ENCODE assay signal across 14 cellular contexts in genomic region chr3:5126586-5126985, GRCh38. TPM values are rescaled to one million over a fixed set of nuclear protein-coding genes. Genes with fewer than 3 reads are reported as not detected.
A peak's percentile ranks its signal among the peaks of the same experiment; 100 is the strongest.
DNase-seq lines count a peak whose midpoint lies in the region; ATAC-seq and TF ChIP-seq lines count a peak whose summit lies in the region.
"Had no signal": no experiment of that assay in that cellular context is flagged by ENCODE, and none has a peak within 500 bp of the region (broad histone marks: within the 10 kb centered on the region; RNA-seq: fewer than 3 reads in every experiment).

No MANE protein-coding gene starts in this region.

- H3F3A ChIP-seq in SK-N-SH (replicated peaks; ENCODE audit: insufficient read depth) = no peaks in the 10 kb centered on the region

- no peak overlapping the region for H3K9ac ChIP-seq in SK-N-SH

- no peaks in the 10 kb centered on the region for H3K9me3 Mint-ChIP-seq in stimulated activated naive CD8-positive, alpha-beta T cell treated with anti-CD3 and anti-CD28 coated beads, Interleukin-15, Interleukin-2, amounts not matched to agents 100 ng/mL and 50 ng/mL, for 24 hours

- CTCF ChIA-PET in SK-N-SH (lab: Yijun Ruan, JAX) = no interaction called here

- no peaks in the 10 kb centered on the region for H3K27me3 ChIP-seq in SK-N-SH (ENCODE audit: insufficient read depth)
- H3K27me3 ChIP-seq: BE2C, body of pancreas, uterus had no signal

- H3K9me2 ChIP-seq in SK-N-SH = no peaks in the 10 kb centered on the region

- H3K4me1 ChIP-seq in SK-N-SH (ENCODE audit: control insufficient read depth in 1 of 2, insufficient read depth in 2 of 2, low read depth in 1 of 2, low read length in 1 of 2) = peaks cover 7 to 8% of the 10 kb centered on the region in 2 experiments; a peak in 3 of 4 replicates
- H3K4me1 ChIP-seq: BE2C had no signal

- no peak for TF ChIP-seq EP300 in SK-N-SH (IDR thresholded peaks at IDR 0.05; ENCODE audit: borderline replicate concordance in 1 of 2, low read depth in 1 of 2, low read length in 1 of 2)

- peaks cover 95% of the 10 kb centered on the region for H3K79me2 ChIP-seq in SK-N-SH (ENCODE audit: insufficient read depth)

- TF ChIP-seq RAD21 in SK-N-SH (IDR thresholded peaks at IDR 0.05; ENCODE audit: low read length) = no peak

- peaks cover 3 to 10% of the 10 kb centered on the region in 2 experiments for H3K36me3 ChIP-seq in SK-N-SH (replicated peaks in 1 of 2; ENCODE audit: control insufficient read depth in 1 of 2, insufficient read depth in 2 of 2, low read length in 1 of 2)
- H3K36me3 ChIP-seq: BE2C, uterus had no signal

- peaks cover 69% of the 10 kb centered on the region for H4K20me1 ChIP-seq in SK-N-SH (ENCODE audit: insufficient read depth)

- H3K4me3 Mint-ChIP-seq in stimulated activated naive CD8-positive, alpha-beta T cell treated with anti-CD3 and anti-CD28 coated beads, Interleukin-15, Interleukin-2, amounts not matched to agents 100 ng/mL and 50 ng/mL, for 24 hours = no peak overlapping the region
- H3K4me3 Mint-ChIP-seq: activated CD8-positive, alpha-beta memory T cell treated with anti-CD3 and anti-CD28 coated beads, Interleukin-2, amount 10 ng/mL, durations not matched to agents 7 days and 5 days had no signal

- H3K27ac ChIP-seq in SK-N-SH (ENCODE audit: low read depth in 2 of 2, low read length in 1 of 2) = no peak overlapping the region
- H3K27ac ChIP-seq: uterus had no signal

- H3K4me1 Mint-ChIP-seq in stimulated activated naive CD8-positive, alpha-beta T cell treated with anti-CD3 and anti-CD28 coated beads, Interleukin-15, Interleukin-2, amounts not matched to agents 100 ng/mL and 50 ng/mL, for 24 hours (ENCODE audit: low read depth) = peaks cover 56% of the 10 kb centered on the region

- H3K9me3 ChIP-seq in SK-N-SH = no peaks in the 10 kb centered on the region
- H3K9me3 ChIP-seq: BE2C, body of pancreas, uterus had no signal

- no peak overlapping the region for H2AFZ ChIP-seq in SK-N-SH (ENCODE audit: low read depth)

- no peak overlapping the region for H3K4me3 ChIP-seq in SK-N-SH (ENCODE audit: low read depth in 2 of 2, low read length in 1 of 2)
- H3K4me3 ChIP-seq in fibroblast of mammary gland (ENCODE audit: control insufficient read depth, low read depth, low read length) = no peak overlapping the region
- H3K4me3 ChIP-seq: body of pancreas, uterus had no signal

- POLR2A ChIA-PET in SK-N-SH (lab: Yijun Ruan, JAX) = no interaction called here

- DNase-seq in stimulated activated naive CD8-positive, alpha-beta T cell treated with anti-CD3 and anti-CD28 coated beads, Interleukin-15, Interleukin-2, amounts not matched to agents 100 U/mL and 50 U/mL, for 24 hours = no peak
- no peak for DNase-seq in SK-N-SH
- peak; percentile 65 for DNase-seq in fibroblast of mammary gland (ENCODE audit: low read depth)
- no peak for DNase-seq in NCI-H146 (lab: John Stamatoyannopoulos, UW)
- DNase-seq in DMS79 (lab: John Stamatoyannopoulos, UW) = no peak
- DNase-seq: activated CD8-positive, alpha-beta memory T cell treated with anti-CD3 and anti-CD28 coated beads, Interleukin-2, amount 10 ng/mL, durations not matched to agents 7 days and 5 days; BE2C; body of pancreas; NCI-H1436; small intestine; uterus had no signal

- H3K36me3 Mint-ChIP-seq in stimulated activated naive CD8-positive, alpha-beta T cell treated with anti-CD3 and anti-CD28 coated beads, Interleukin-15, Interleukin-2, amounts not matched to agents 100 ng/mL and 50 ng/mL, for 24 hours (ENCODE audit: low read depth) = peaks cover 30% of the 10 kb centered on the region

- no peak overlapping the region for H3K4me2 ChIP-seq in SK-N-SH

- peak overlapping the region; percentile 45 for H3K27ac Mint-ChIP-seq in stimulated activated naive CD8-positive, alpha-beta T cell treated with anti-CD3 and anti-CD28 coated beads, Interleukin-15, Interleukin-2, amounts not matched to agents 100 ng/mL and 50 ng/mL, for 24 hours
- H3K27ac Mint-ChIP-seq: activated CD8-positive, alpha-beta memory T cell treated with anti-CD3 and anti-CD28 coated beads, Interleukin-2, amount 10 ng/mL, durations not matched to agents 7 days and 5 days had no signal

- ATAC-seq in stimulated activated naive CD8-positive, alpha-beta T cell treated with anti-CD3 and anti-CD28 coated beads, Interleukin-15, Interleukin-2, amounts not matched to agents 100 U/mL and 50 U/mL, for 24 hours = no peak
- ATAC-seq in GM21619 (IDR thresholded peaks at IDR 0.05; ENCODE audit: unreplicated experiment) (no peak), HG02571 (IDR thresholded peaks at IDR 0.05; ENCODE audit: unreplicated experiment) (no peak)
- ATAC-seq: activated CD8-positive, alpha-beta memory T cell treated with anti-CD3 and anti-CD28 coated beads, Interleukin-2, amount 10 ng/mL, durations not matched to agents 7 days and 5 days; body of pancreas had no signal

- no peaks in the 10 kb centered on the region for H3K27me3 Mint-ChIP-seq in stimulated activated naive CD8-positive, alpha-beta T cell treated with anti-CD3 and anti-CD28 coated beads, Interleukin-15, Interleukin-2, amounts not matched to agents 100 ng/mL and 50 ng/mL, for 24 hours
- H3K27me3 Mint-ChIP-seq: activated CD8-positive, alpha-beta memory T cell treated with anti-CD3 and anti-CD28 coated beads, Interleukin-2, amount 10 ng/mL, durations not matched to agents 7 days and 5 days had no signal

- TF ChIP-seq CTCF in SK-N-SH (IDR thresholded peaks at IDR 0.05) = no peak
- no peak for TF ChIP-seq CTCF in fibroblast of mammary gland (conservative IDR thresholded peaks at IDR 0.05; ENCODE audit: control insufficient read depth, insufficient read depth, low read depth, low read length)

TF ChIP-seq in SK-N-SH, 30 proteins besides CTCF, POLR2A, EP300 and RAD21:
- no peak for TF ChIP-seq MXI1 (IDR thresholded peaks at IDR 0.05; ENCODE audit: low read depth, low read length)
- TF ChIP-seq SMC3 (IDR thresholded peaks at IDR 0.05; ENCODE audit: low read depth, low read length) = no peak
- TF ChIP-seq PBX3 (IDR thresholded peaks at IDR 0.05) = peak; percentile 11; the same call in 1 of the 2 replicates

RNA-seq across cellular contexts. Expression of gene ARL8B, which starts 4.5 kb away (rescaled TPM):
- 16.2 and 21.9 TPM in 2 replicates for polyA plus RNA-seq in SK-N-SH (2012; rRNA removed)
- polyA plus RNA-seq in SK-N-SH (2012; cell fraction: cytosol; rRNA removed) = 40.1 and 45.6 TPM in 2 replicates
- 19.9 and 22.3 TPM in 2 replicates for polyA plus RNA-seq in SK-N-SH (2012; cell fraction: nucleus; rRNA removed)
